ENCODE assay signal across 1 cellular context in genomic region chr2:232419245-232420072, GRCh38.
TF ChIP-seq lines count a peak whose summit lies in the region.

No MANE protein-coding gene starts in this region.

TF ChIP-seq in IMR-90, 13 proteins besides CTCF, POLR2A, EP300 and RAD21 (continued from another document):
- no peak for TF ChIP-seq CEBPB (IDR thresholded peaks at IDR 0.05; ENCODE audit: low read depth, low read length)
- TF ChIP-seq ELK1 (IDR thresholded peaks at IDR 0.05; ENCODE audit: borderline replicate concordance, low read depth, low read length), result no peak
- TF ChIP-seq MXI1 (IDR thresholded peaks at IDR 0.05; ENCODE audit: borderline replicate concordance, low read depth, low read length), result no peak
- no peak for TF ChIP-seq RCOR1 (IDR thresholded peaks at IDR 0.05; ENCODE audit: insufficient replicate concordance, low read length)
- TF ChIP-seq SMC3 (IDR thresholded peaks at IDR 0.05; ENCODE audit: low read depth, low read length), result no peak
